16 cellular contexts compared by ENCODE assay signal in genomic region chr12:2319136-2319535, GRCh38.
"Had no signal": no experiment of that assay in that cellular context is flagged by ENCODE, and none has a peak within 500 bp of the region (broad histone marks: within the 10 kb centered on the region; RNA-seq: fewer than 3 reads in every experiment).

No MANE protein-coding gene starts in this region.

- H3K27me3 ChIP-seq: transverse colon had no signal

- H3K27me3 Mint-ChIP-seq: brain had no signal

- H3K4me1 Mint-ChIP-seq: activated naive CD4-positive, alpha-beta T cell treated with anti-CD3 and anti-CD28 coated beads, Interleukin-2, amount 50 U/mL, for 24 hours; naive thymus-derived CD8-positive, alpha-beta T cell had no signal

- H3K9me3 Mint-ChIP-seq: activated naive CD4-positive, alpha-beta T cell treated with anti-CD3 and anti-CD28 coated beads, Interleukin-2, amount 50 U/mL, for 24 hours; activated T-cell treated with anti-CD3 and anti-CD28 coated beads, Interleukin-2, amount 50 U/mL, for 24 hours; endodermal cell; naive thymus-derived CD8-positive, alpha-beta T cell had no signal

- H3K4me1 ChIP-seq: prostate gland had no signal

- H3K36me3 ChIP-seq: prostate gland, transverse colon had no signal

- H3K4me3 ChIP-seq: lung, mucosa of descending colon, prostate gland, transverse colon had no signal

- ATAC-seq: activated CD4-positive, CD25-positive, alpha-beta regulatory T cell treated with anti-CD3 and anti-CD28 coated beads, Interleukin-2, amount 50 U/mL, for 24 hours; mucosa of descending colon; naive thymus-derived CD8-positive, alpha-beta T cell had no signal

- H3K4me3 Mint-ChIP-seq: activated naive CD4-positive, alpha-beta T cell treated with anti-CD3 and anti-CD28 coated beads, Interleukin-2, amount 50 U/mL, for 24 hours; activated T-cell treated with anti-CD3 and anti-CD28 coated beads, Interleukin-2, amount 50 U/mL, for 24 hours; brain; endodermal cell; naive thymus-derived CD8-positive, alpha-beta T cell had no signal

- H3K27ac ChIP-seq: prostate gland had no signal

- H3K9me3 ChIP-seq: mucosa of descending colon, prostate gland, transverse colon had no signal

- H3K27ac Mint-ChIP-seq: activated naive CD4-positive, alpha-beta T cell treated with anti-CD3 and anti-CD28 coated beads, Interleukin-2, amount 50 U/mL, for 24 hours; activated T-cell treated with anti-CD3 and anti-CD28 coated beads, Interleukin-2, amount 50 U/mL, for 24 hours; endodermal cell had no signal

- DNase-seq: activated effector memory CD4-positive, alpha-beta T cell treated with Interleukin-2 at 50 U/mL for 16 hours; activated T-cell treated with anti-CD3 and anti-CD28 coated beads, Interleukin-2, amount 50 U/mL, for 24 hours; dermis blood vessel endothelial cell; left cardiac atrium; mucosa of descending colon; naive thymus-derived CD8-positive, alpha-beta T cell; stimulated activated CD4-positive, alpha-beta T cell treated with anti-CD3 and anti-CD28 coated beads, Interleukin-15, amount 100 ng/mL, for 24 hours; stimulated activated CD4-positive, alpha-beta T cell treated with anti-CD3 and anti-CD28 coated beads, Interleukin-4, amount 100 ng/mL, for 4 hours; SW 1271; transverse colon had no signal
